Comparison of ENCODE assay signal across 11 cellular contexts in genomic region chr19:13130886-13131490, GRCh38. TPM values are rescaled to one million over a fixed set of nuclear protein-coding genes. Genes with fewer than 3 reads are reported as not detected.
A peak's percentile ranks its signal among the peaks of the same experiment; 100 is the strongest.
DNase-seq lines count a peak whose midpoint lies in the region; TF ChIP-seq lines count a peak whose summit lies in the region.
"Had no signal": no experiment of that assay in that cellular context is flagged by ENCODE, and none has a peak within 500 bp of the region (broad histone marks: within the 10 kb centered on the region; RNA-seq: fewer than 3 reads in every experiment).

No MANE protein-coding gene starts in this region.

- peaks cover 66% of the 10 kb centered on the region for H3K36me3 Mint-ChIP-seq in activated T-cell treated with anti-CD3 and anti-CD28 coated beads, Interleukin-2, amount 50 U/mL, for 24 hours (ENCODE audit: low read depth)

- no peak overlapping the region for H2AFZ ChIP-seq in osteoblast (ENCODE audit: low read length)

- no peaks in the 10 kb centered on the region for H3K9me3 ChIP-seq in osteoblast (ENCODE audit: low read depth, low read length)

- H3K27me3 ChIP-seq in osteoblast (ENCODE audit: insufficient read depth, low read length) = no peaks in the 10 kb centered on the region

- H3K4me3 Mint-ChIP-seq in activated T-cell treated with anti-CD3 and anti-CD28 coated beads, Interleukin-2, amount 50 U/mL, for 24 hours = no peak overlapping the region
- H3K4me3 Mint-ChIP-seq: naive thymus-derived CD8-positive, alpha-beta T cell had no signal

- no peak overlapping the region for H3K4me3 ChIP-seq in osteoblast (ENCODE audit: insufficient read depth, low read length)

- H3K27ac ChIP-seq in osteoblast (ENCODE audit: low read depth, low read length) = peak overlapping the region; percentile 77

- no peaks in the 10 kb centered on the region for H3K27me3 Mint-ChIP-seq in activated T-cell treated with anti-CD3 and anti-CD28 coated beads, Interleukin-2, amount 50 U/mL, for 24 hours
- H3K27me3 Mint-ChIP-seq: naive thymus-derived CD8-positive, alpha-beta T cell had no signal

- peaks cover 78% of the 10 kb centered on the region for H4K20me1 ChIP-seq in osteoblast (ENCODE audit: insufficient read depth, low read length)

- peaks cover 42% of the 10 kb centered on the region for H3K4me1 ChIP-seq in osteoblast (ENCODE audit: insufficient read depth, low read length)

- H3K27ac Mint-ChIP-seq in activated T-cell treated with anti-CD3 and anti-CD28 coated beads, Interleukin-2, amount 50 U/mL, for 24 hours = peak overlapping the region; percentile 99

- TF ChIP-seq CTCF in osteoblast (IDR thresholded peaks at IDR 0.05; ENCODE audit: extremely low read depth, low read depth, low read length) = no peak

- peaks cover 92% of the 10 kb centered on the region for H3K79me2 ChIP-seq in osteoblast (ENCODE audit: insufficient read depth, low read length)

- DNase-seq in activated T-cell treated with anti-CD3 and anti-CD28 coated beads, Interleukin-2, amount 50 U/mL, for 24 hours = no peak
- DNase-seq in activated T-cell treated with anti-CD3 and anti-CD28 coated beads, Interleukin-2, amount 50 U/mL, for 1 hour = no peak
- DNase-seq in osteoblast (ENCODE audit: insufficient read length, low spot score, missing footprints) = no peak
- DNase-seq in AG08395 (ENCODE audit: low spot score) = no peak
- DNase-seq: activated gamma-delta T cell treated with Interleukin-2 at 50 U/mL for 16 hours; IMR-90; naive thymus-derived CD8-positive, alpha-beta T cell; NCI-H146; NCI-H774; SHP77; stimulated activated CD8-positive, alpha-beta memory T cell treated with anti-CD3 and anti-CD28 coated beads, Interleukin-4, amount 100 ng/mL, for 48 hours had no signal

- H3K9me3 Mint-ChIP-seq in activated T-cell treated with anti-CD3 and anti-CD28 coated beads, Interleukin-2, amount 50 U/mL, for 24 hours = no peaks in the 10 kb centered on the region
- H3K9me3 Mint-ChIP-seq: naive thymus-derived CD8-positive, alpha-beta T cell had no signal

- peaks cover 57% of the 10 kb centered on the region for H3K4me1 Mint-ChIP-seq in activated T-cell treated with anti-CD3 and anti-CD28 coated beads, Interleukin-2, amount 50 U/mL, for 24 hours (ENCODE audit: low read depth)

- H3K4me2 ChIP-seq in osteoblast (ENCODE audit: insufficient read depth, low read length) = no peak overlapping the region

- peaks cover 22% of the 10 kb centered on the region for H3K36me3 ChIP-seq in osteoblast (ENCODE audit: insufficient read depth, low read length)

RNA-seq across cellular contexts. Expression of gene NACC1, which starts 12.9 kb away (rescaled TPM):
- total RNA-seq in osteoblast = 53.9 and 62.5 TPM in 2 replicates

RNA-seq across cellular contexts. Expression of gene TRMT1, which starts 14.4 kb away (rescaled TPM):
- total RNA-seq in osteoblast = 18.6 and 29.7 TPM in 2 replicates

RNA-seq across cellular contexts. Expression of gene STX10, which starts 19.2 kb away (rescaled TPM):
- total RNA-seq in osteoblast = 78.4 and 81.1 TPM in 2 replicates

RNA-seq across cellular contexts. Expression of gene IER2, which starts 19.2 kb away (rescaled TPM):
- total RNA-seq in osteoblast = 14.8 and 15.9 TPM in 2 replicates

RNA-seq across cellular contexts. Expression of gene LYL1, which starts 28.3 kb away (rescaled TPM):
- 0.29 and 0.36 TPM in 2 replicates for total RNA-seq in osteoblast
